ENCODE assay signal across 24 cellular contexts in genomic region chr12:87985069-87985675, GRCh38. TPM values are rescaled to one million over a fixed set of nuclear protein-coding genes. Genes with fewer than 3 reads are reported as not detected.
DNase-seq lines count a peak whose midpoint lies in the region; ATAC-seq, FAIRE-seq and TF ChIP-seq lines count a peak whose summit lies in the region.
"Had no signal": no experiment of that assay in that cellular context is flagged by ENCODE, and none has a peak within 500 bp of the region (broad histone marks: within the 10 kb centered on the region; RNA-seq: fewer than 3 reads in every experiment).

No MANE protein-coding gene starts in this region.

- no peak for ATAC-seq in GM23338
- peak; percentile 73 for ATAC-seq in HG03103 (IDR thresholded peaks at IDR 0.05; ENCODE audit: low read depth, unreplicated experiment)
- ATAC-seq in GM12878, result no peak; the same call in 2 of the 3 replicates
- ATAC-seq in HG02840 (IDR thresholded peaks at IDR 0.05; ENCODE audit: low FRiP score, unreplicated experiment), result no peak
- ATAC-seq in GM21576 (IDR thresholded peaks at IDR 0.05; ENCODE audit: unreplicated experiment), result no peak
- ATAC-seq: CD8-positive, alpha-beta T cell; PC-3 had no signal

- H4K20me1 ChIP-seq in GM23338 (replicated peaks; ENCODE audit: insufficient read depth), result no peaks in the 10 kb centered on the region
- no peaks in the 10 kb centered on the region for H4K20me1 ChIP-seq in GM12878 (ENCODE audit: control insufficient read depth, insufficient read depth)
- no peaks in the 10 kb centered on the region for H4K20me1 ChIP-seq in hepatocyte (ENCODE audit: insufficient read depth, poor library complexity, severe bottlenecking)

- TF ChIP-seq CTCF in GM23338 (conservative IDR thresholded peaks at IDR 0.05; ENCODE audit: low read depth in 2 of 2) (no peak), GM12878 (IDR thresholded peaks at IDR 0.05 in 2 of 3, conservative IDR thresholded peaks at IDR 0.05 in 1 of 3; ENCODE audit: control insufficient read depth in 2 of 3, extremely low read depth in 1 of 3, insufficient read depth in 1 of 3, low read depth in 3 of 3, low read length in 3 of 3) (no peak), hepatocyte (IDR thresholded peaks at IDR 0.05; ENCODE audit: poor library complexity) (no peak), endothelial cell (IDR thresholded peaks at IDR 0.05; ENCODE audit: unreplicated experiment) (no peak)

- POLR2A ChIA-PET in GM12878 (lab: Charles Lee), result no interaction called here

- H3K9ac ChIP-seq in GM12878 (ENCODE audit: control insufficient read depth, insufficient read depth, low read length), result no peak overlapping the region

- BruUV-seq in GM12878 (replicated peaks; lab: Mats Ljungman, UMichigan), result no TSS peak

- DNase-seq in GM23338 (ENCODE audit: low spot score) (no peak), GM12878 (ENCODE audit: low read depth, low spot score) (no peak), hepatocyte (ENCODE audit: low spot score) (no peak), endothelial cell (ENCODE audit: low spot score) (no peak)
- DNase-seq: Caco-2; CD8-positive, alpha-beta T cell; H7; IMR-90; KG1; MG63; NCI-H1092; NCI-H1417 treated with DMSO at 0.1 percent for 48 hours; NCI-H1694 treated with DMSO at 0.1 percent for 48 hours; NCI-H2081; NCI-H2227 treated with DMSO at 0.1 percent for 48 hours; NCI-H526 treated with DMSO at 0.1 percent for 48 hours; PC-3 had no signal

- no peak for TF ChIP-seq RAD21 in GM12878 (IDR thresholded peaks at IDR 0.05; ENCODE audit: insufficient read depth, low read depth, low read length)

- H3K27me3 ChIP-seq in GM23338 (ENCODE audit: insufficient read depth) (no peaks in the 10 kb centered on the region), GM12878 (replicated peaks in 1 of 2; ENCODE audit: control insufficient read depth in 2 of 2, insufficient read depth in 2 of 2, low read length in 1 of 2) (no peaks in the 10 kb centered on the region), hepatocyte (no peaks in the 10 kb centered on the region)
- H3K27me3 ChIP-seq: MG63, SJSA1 had no signal

- CTCF ChIA-PET in GM12878 (lab: Yijun Ruan, JAX), result no interaction called here

- H3K9me2 ChIP-seq in GM23338 (ENCODE audit: insufficient read depth), result no peaks in the 10 kb centered on the region
- H3K9me2 ChIP-seq in hepatocyte (replicated peaks; ENCODE audit: insufficient read depth), result no peaks in the 10 kb centered on the region

- H2AFZ ChIP-seq in GM23338 (0 out of 2 replicates have a peak overlapping the region, but pooled peaks have one; percentile 12), GM12878 (ENCODE audit: control insufficient read depth, low read depth, low read length) (no peak overlapping the region), hepatocyte (no peak overlapping the region)

- SMC1A ChIA-PET in GM12878 (lab: Charles Lee; ENCODE audit: uncharacterized antibody, unreplicated experiment), result no interaction called here

- WGBS in GM12878 (ENCODE audit: insufficient coverage, insufficient replicate concordance, low lambda C conversion rate, missing lambda C conversion rate), result 13% methylated on average over 2 of the region's 2 CpGs
- 88% methylated on average over 2 of the region's 2 CpGs for WGBS in hepatocyte (ENCODE audit: low lambda C conversion rate, missing lambda C conversion rate)

- H3K4me3 ChIP-seq in GM23338 (no peak overlapping the region), GM12878 (no peak overlapping the region), hepatocyte (no peak overlapping the region)
- H3K4me3 ChIP-seq: MG63, SJSA1 had no signal

- H3K27ac Mint-ChIP-seq in GM23338 (no peak overlapping the region), endothelial cell (ENCODE audit: unreplicated experiment) (no peak overlapping the region)
- H3K27ac Mint-ChIP-seq: B cell; CD8-positive, alpha-beta T cell had no signal

- H3K27ac ChIP-seq in GM23338 (ENCODE audit: low read depth) (no peak overlapping the region), GM12878 (ENCODE audit: control insufficient read depth, insufficient read depth) (no peak overlapping the region), hepatocyte (no peak overlapping the region)
- H3K27ac ChIP-seq: C4-2B, SJSA1 had no signal

- intact Hi-C loops in GM12878 (cut with micrococcal nuclease; ENCODE audit: unreplicated experiment), result no loop called here

- H3K4me1 Mint-ChIP-seq in GM23338 (no peaks in the 10 kb centered on the region), endothelial cell (ENCODE audit: unreplicated experiment) (no peaks in the 10 kb centered on the region)
- H3K4me1 Mint-ChIP-seq: B cell had no signal

- no peaks in the 10 kb centered on the region for H3K27me3 Mint-ChIP-seq in GM23338 (ENCODE audit: insufficient read depth, low read depth, poor library complexity)
- no peaks in the 10 kb centered on the region for H3K27me3 Mint-ChIP-seq in endothelial cell (ENCODE audit: unreplicated experiment)

- no peak overlapping the region for H3K4me2 ChIP-seq in GM23338
- H3K4me2 ChIP-seq in GM12878 (ENCODE audit: control insufficient read depth, insufficient read depth), result no peak overlapping the region
- no peak overlapping the region for H3K4me2 ChIP-seq in hepatocyte

- RAD21 ChIA-PET in GM12878 (lab: Charles Lee; ENCODE audit: unreplicated experiment), result interaction anchor here (1.8 kb wide), 1 partner anchor 9 kb away, joined by 3 read pairs; no protein-coding TSS in a partner anchor

- no peaks in the 10 kb centered on the region for H3F3A ChIP-seq in GM23338 (replicated peaks; ENCODE audit: low read depth)

- H3K4me1 ChIP-seq in GM23338 (ENCODE audit: insufficient read depth) (no peaks in the 10 kb centered on the region), GM12878 (ENCODE audit: control insufficient read depth, insufficient read depth, low read length) (no peaks in the 10 kb centered on the region), hepatocyte (ENCODE audit: insufficient read depth) (no peaks in the 10 kb centered on the region)
- H3K4me1 ChIP-seq: Caco-2, SJSA1 had no signal

- H3K4me3 Mint-ChIP-seq in GM23338 (no peak overlapping the region), endothelial cell (ENCODE audit: unreplicated experiment) (no peak overlapping the region)
- H3K4me3 Mint-ChIP-seq: B cell; CD8-positive, alpha-beta T cell had no signal

- H3K9me3 ChIP-seq in GM12878 (replicated peaks; ENCODE audit: control insufficient read depth, insufficient read depth, low read length) (no peaks in the 10 kb centered on the region), hepatocyte (ENCODE audit: low read depth) (no peaks in the 10 kb centered on the region)
- H3K9me3 ChIP-seq: Caco-2, MG63, SJSA1 had no signal

- TF ChIP-seq EP300 in GM12878 (IDR thresholded peaks at IDR 0.05; ENCODE audit: borderline replicate concordance in 1 of 2, control insufficient read depth in 1 of 2, low read depth in 2 of 2, low read length in 2 of 2), result no peak

- no peaks in the 10 kb centered on the region for H3K36me3 ChIP-seq in GM23338 (ENCODE audit: insufficient read depth)
- no peaks in the 10 kb centered on the region for H3K36me3 ChIP-seq in GM12878 (ENCODE audit: control insufficient read depth in 2 of 2, insufficient read depth in 2 of 2, low read length in 1 of 2)
- no peaks in the 10 kb centered on the region for H3K36me3 ChIP-seq in hepatocyte (replicated peaks; ENCODE audit: insufficient read depth, low read depth)
- H3K36me3 ChIP-seq: MG63, SJSA1 had no signal

- TF ChIP-seq POLR2A in GM12878 (IDR thresholded peaks at IDR 0.05; ENCODE audit: low read depth, low read length), result no peak

- no peak for FAIRE-seq in GM12878 (lab: Jason Lieb, UNC)

- H3K9me3 Mint-ChIP-seq in GM23338 (no peaks in the 10 kb centered on the region), endothelial cell (ENCODE audit: unreplicated experiment) (no peaks in the 10 kb centered on the region)
- H3K9me3 Mint-ChIP-seq: CD8-positive, alpha-beta T cell had no signal

- H3K36me3 Mint-ChIP-seq in GM23338 (ENCODE audit: low read depth), result no peaks in the 10 kb centered on the region
- H3K36me3 Mint-ChIP-seq in endothelial cell (ENCODE audit: low read depth, unreplicated experiment), result no peaks in the 10 kb centered on the region
- H3K36me3 Mint-ChIP-seq: CD8-positive, alpha-beta T cell had no signal

- in situ Hi-C loops in GM12878 (cut with MboI), result no loop called here

- H3K79me2 ChIP-seq in GM23338 (replicated peaks; ENCODE audit: insufficient read depth), result no peaks in the 10 kb centered on the region
- no peaks in the 10 kb centered on the region for H3K79me2 ChIP-seq in GM12878 (ENCODE audit: control insufficient read depth, insufficient read depth, low read length)
- H3K79me2 ChIP-seq in hepatocyte, result no peaks in the 10 kb centered on the region

TF ChIP-seq in GM23338, 12 proteins besides CTCF, POLR2A, EP300 and RAD21 (continues in another document):
- TF ChIP-seq EZH2phosphoT487 (IDR thresholded peaks at IDR 0.05; ENCODE audit: unreplicated experiment) (no peak), ZNF114 (CRISPR knock-in tag; IDR thresholded peaks at IDR 0.05) (no peak), STAT1 (IDR thresholded peaks at IDR 0.05; ENCODE audit: unreplicated experiment) (no peak)

TF ChIP-seq in GM12878, 131 proteins besides CTCF, POLR2A, EP300 and RAD21 (continues in another document):
- TF ChIP-seq BHLHE40 (IDR thresholded peaks at IDR 0.05; ENCODE audit: borderline replicate concordance in 1 of 2, low read depth in 2 of 2, low read length in 1 of 2), result no peak

RNA-seq across cellular contexts. Expression of gene C12orf50, which starts 44.0 kb away (rescaled TPM):
- total RNA-seq in GM23338 (2014; rRNA removed; shearing (Covaris generic)), result 0.03 TPM in 1 of 2 replicates, not detected in the other
- polyA plus RNA-seq in GM23338 (2016; fragmentation: Nextera tagmentation; extraction: Ambion mirVana) (not detected in 2 replicates), GM12878 (2011; rRNA removed) (0.03 and 0.19 TPM in 2 replicates), GM12878 (2014; fragmentation: Illumina TruSeq; extraction: Trizol) (0.21 TPM in 1 of 2 replicates, not detected in the other), GM12878 (2014; fragmentation: Nextera tagmentation; extraction: Ambion mirVana) (not detected), GM12878 (2014; rRNA removed) (not detected in 2 replicates), GM12878 (2016; fragmentation: Nextera tagmentation; extraction: Ambion mirVana) (not detected), hepatocyte (not detected in 2 replicates)
- 0.21 and 0.24 TPM in 2 replicates for total RNA-seq in GM12878 (2013; cell fraction: nucleolus; rRNA removed)
- total RNA-seq in GM12878 (2014; rRNA removed) (0.06 TPM in 1 of 2 replicates, not detected in the other), GM12878 (2014; rRNA removed; fragmentation: Illumina TruSeq; extraction: Trizol) (0.09 TPM in 1 of 2 replicates, not detected in the other), GM12878 (2021) (not detected in 2 replicates), hepatocyte (0.40 TPM in 1 of 2 replicates, not detected in the other), endothelial cell (ENCODE audit: unreplicated experiment) (not detected)
- not detected for polyA plus RNA-seq in GM12878 (2011; ENCODE audit: low read depth)
- not detected in 2 replicates for polyA plus RNA-seq in GM12878 (2011; cell fraction: cytosol; rRNA removed)
- 0.25 and 0.28 TPM in 2 replicates for polyA plus RNA-seq in GM12878 (2011; cell fraction: nucleus; rRNA removed)
- polyA plus RNA-seq in GM12878 (2012), result not detected in 2 replicates
- polyA minus RNA-seq in GM12878 (2011; rRNA and poly(A)+ RNA removed), result 0.05 TPM in 1 of 2 replicates, not detected in the other
- polyA minus RNA-seq in GM12878 (2011; cell fraction: cytosol; rRNA and poly(A)+ RNA removed), result not detected in 2 replicates
- polyA minus RNA-seq in GM12878 (2011; cell fraction: nucleus; rRNA and poly(A)+ RNA removed), result 0.12 and 0.67 TPM in 2 replicates
- total RNA-seq: Caco-2, H7, IMR-90, NCI-H460, PC-3, SJSA1 had no signal
- polyA plus RNA-seq: IMR-90 had no signal
